In the genomic region with DNA sequence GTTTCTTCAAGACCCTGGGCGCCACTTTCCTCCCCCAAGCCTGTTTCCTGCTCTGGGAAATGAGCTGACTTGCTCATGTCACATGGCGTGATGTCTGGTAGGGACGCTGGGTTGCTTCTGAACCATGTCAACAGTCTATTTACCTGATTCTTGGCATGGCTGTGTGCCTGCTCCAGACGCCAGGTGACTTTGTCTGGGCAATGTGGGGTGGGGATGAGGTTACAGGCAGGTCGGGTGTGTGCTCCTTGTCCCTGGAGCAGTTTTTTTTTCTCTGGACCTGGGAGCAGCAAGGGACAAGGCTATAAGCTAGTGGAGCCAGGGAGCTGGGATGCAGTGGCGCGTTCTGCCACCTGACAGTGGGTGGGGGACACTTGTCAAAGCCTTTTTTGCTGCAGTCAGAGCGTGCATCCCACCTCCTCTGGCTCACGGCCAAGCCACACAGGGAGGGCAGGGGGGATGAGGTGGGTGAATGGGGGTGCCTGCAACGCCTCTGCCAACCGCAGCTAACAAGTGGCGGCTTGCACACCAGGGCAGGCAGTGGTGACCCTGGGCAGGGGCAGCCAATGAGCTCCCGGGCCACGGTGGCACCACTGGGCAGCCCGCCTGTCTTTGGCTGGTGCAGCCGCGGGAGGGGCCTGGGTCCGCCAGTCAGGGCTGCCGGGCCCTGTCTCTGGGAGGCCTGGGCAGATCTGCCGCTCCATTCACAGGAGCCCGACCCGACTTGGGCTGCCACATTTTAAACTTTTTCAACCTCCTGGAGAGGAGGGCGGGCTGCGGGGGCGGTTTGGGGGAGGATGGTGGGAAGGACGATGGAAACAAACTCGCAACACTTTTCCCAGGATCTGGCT, we compare ENCODE assay signal across 1 cellular context.
A peak's percentile ranks its signal among the peaks of the same experiment; 100 is the strongest.
TF ChIP-seq lines count a peak whose summit lies in the region.

No MANE protein-coding gene starts in this region.

TF ChIP-seq in HepG2, 621 proteins besides CTCF, POLR2A, EP300 and RAD21 (continued from another document and continues in another):
- TF ChIP-seq, protein P1, sequence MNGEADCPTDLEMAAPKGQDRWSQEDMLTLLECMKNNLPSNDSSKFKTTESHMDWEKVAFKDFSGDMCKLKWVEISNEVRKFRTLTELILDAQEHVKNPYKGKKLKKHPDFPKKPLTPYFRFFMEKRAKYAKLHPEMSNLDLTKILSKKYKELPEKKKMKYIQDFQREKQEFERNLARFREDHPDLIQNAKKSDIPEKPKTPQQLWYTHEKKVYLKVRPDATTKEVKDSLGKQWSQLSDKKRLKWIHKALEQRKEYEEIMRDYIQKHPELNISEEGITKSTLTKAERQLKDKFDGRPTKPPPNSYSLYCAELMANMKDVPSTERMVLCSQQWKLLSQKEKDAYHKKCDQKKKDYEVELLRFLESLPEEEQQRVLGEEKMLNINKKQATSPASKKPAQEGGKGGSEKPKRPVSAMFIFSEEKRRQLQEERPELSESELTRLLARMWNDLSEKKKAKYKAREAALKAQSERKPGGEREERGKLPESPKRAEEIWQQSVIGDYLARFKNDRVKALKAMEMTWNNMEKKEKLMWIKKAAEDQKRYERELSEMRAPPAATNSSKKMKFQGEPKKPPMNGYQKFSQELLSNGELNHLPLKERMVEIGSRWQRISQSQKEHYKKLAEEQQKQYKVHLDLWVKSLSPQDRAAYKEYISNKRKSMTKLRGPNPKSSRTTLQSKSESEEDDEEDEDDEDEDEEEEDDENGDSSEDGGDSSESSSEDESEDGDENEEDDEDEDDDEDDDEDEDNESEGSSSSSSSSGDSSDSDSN (CRISPR knock-in tag; IDR thresholded peaks at IDR 0.05): peak; percentile 42
- TF ChIP-seq SPEN (CRISPR knock-in tag; IDR thresholded peaks at IDR 0.05; ENCODE audit: low read depth): peak; percentile 67; the same call in 1 of the 2 replicates
- TF ChIP-seq MED13 (CRISPR knock-in tag; IDR thresholded peaks at IDR 0.05): peak; percentile 20; the same call in 1 of the 2 replicates
- TF ChIP-seq THAP11 (CRISPR knock-in tag; IDR thresholded peaks at IDR 0.05): 0 out of 2 replicates have a peak, but pooled peaks have one; percentile 32
- 0 out of 2 replicates have a peak, but pooled peaks have one; percentile 31 for TF ChIP-seq PAX8 (CRISPR knock-in tag; IDR thresholded peaks at IDR 0.05; ENCODE audit: borderline replicate concordance)
- no peak for TF ChIP-seq RNF2 (conservative IDR thresholded peaks at IDR 0.05; ENCODE audit: low read depth)
- 0 out of 2 replicates have a peak, but pooled peaks have one; percentile 38 for TF ChIP-seq ZNF512B (CRISPR knock-in tag; IDR thresholded peaks at IDR 0.05; ENCODE audit: borderline replicate concordance)
- peak; percentile 39; the same call in 1 of the 2 replicates for TF ChIP-seq MAX (IDR thresholded peaks at IDR 0.05)
- TF ChIP-seq MAFK (conservative IDR thresholded peaks at IDR 0.05 in 1 of 2, IDR thresholded peaks at IDR 0.05 in 1 of 2; ENCODE audit: low read length in 2 of 2): no peak
- TF ChIP-seq ZBTB20 (CRISPR knock-in tag; IDR thresholded peaks at IDR 0.05; ENCODE audit: borderline replicate concordance, low read depth): no peak
- TF ChIP-seq KLF15 (CRISPR knock-in tag; IDR thresholded peaks at IDR 0.05; ENCODE audit: borderline replicate concordance): no peak
- TF ChIP-seq PRPF4 (IDR thresholded peaks at IDR 0.05; ENCODE audit: low read depth, low read length, poor library complexity, severe bottlenecking): no peak
- TF ChIP-seq PHF5A (CRISPR knock-in tag; IDR thresholded peaks at IDR 0.05; ENCODE audit: low read depth, unreplicated experiment): peak; percentile 29
- TF ChIP-seq SMARCE1 (IDR thresholded peaks at IDR 0.05; ENCODE audit: borderline replicate concordance): no peak
- TF ChIP-seq ZSCAN5A (CRISPR knock-in tag; IDR thresholded peaks at IDR 0.05; ENCODE audit: borderline replicate concordance): no peak
- no peak; the same call in 1 of the 2 replicates for TF ChIP-seq ATF3 (CRISPR knock-in tag; IDR thresholded peaks at IDR 0.05)
- TF ChIP-seq ZNF629 (CRISPR knock-in tag; conservative IDR thresholded peaks at IDR 0.05): no peak
- no peak for TF ChIP-seq ZNF775 (CRISPR knock-in tag; IDR thresholded peaks at IDR 0.05; ENCODE audit: borderline replicate concordance)
- no peak for TF ChIP-seq ARNT2 (CRISPR knock-in tag; IDR thresholded peaks at IDR 0.05; ENCODE audit: low read depth)
- no peak for TF ChIP-seq REXO4 (CRISPR knock-in tag; IDR thresholded peaks at IDR 0.05; ENCODE audit: borderline replicate concordance)
- peak; percentile 54; the same call in 1 of the 2 replicates for TF ChIP-seq SP4 (CRISPR knock-in tag; IDR thresholded peaks at IDR 0.05)
- no peak; the same call in 1 of the 2 replicates for TF ChIP-seq ETV5 (CRISPR knock-in tag; IDR thresholded peaks at IDR 0.05; ENCODE audit: borderline replicate concordance)
- no peak for TF ChIP-seq ZNF446 (CRISPR knock-in tag; IDR thresholded peaks at IDR 0.05)
- TF ChIP-seq, protein P2, sequence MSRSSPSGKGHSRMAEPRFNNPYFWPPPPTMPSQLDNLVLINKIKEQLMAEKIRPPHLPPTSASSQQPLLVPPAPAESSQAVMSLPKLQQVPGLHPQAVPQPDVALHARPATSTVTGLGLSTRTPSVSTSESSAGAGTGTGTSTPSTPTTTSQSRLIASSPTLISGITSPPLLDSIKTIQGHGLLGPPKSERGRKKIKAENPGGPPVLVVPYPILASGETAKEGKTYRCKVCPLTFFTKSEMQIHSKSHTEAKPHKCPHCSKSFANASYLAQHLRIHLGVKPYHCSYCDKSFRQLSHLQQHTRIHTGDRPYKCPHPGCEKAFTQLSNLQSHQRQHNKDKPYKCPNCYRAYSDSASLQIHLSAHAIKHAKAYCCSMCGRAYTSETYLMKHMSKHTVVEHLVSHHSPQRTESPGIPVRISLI (CRISPR knock-in tag; IDR thresholded peaks at IDR 0.05; ENCODE audit: borderline replicate concordance): peak; percentile 91
- peak; percentile 71 for TF ChIP-seq SP2 (CRISPR knock-in tag; IDR thresholded peaks at IDR 0.05)
- TF ChIP-seq SIX1 (CRISPR knock-in tag; IDR thresholded peaks at IDR 0.05; ENCODE audit: borderline replicate concordance): no peak
- no peak for TF ChIP-seq ELF4 (CRISPR knock-in tag; IDR thresholded peaks at IDR 0.05; ENCODE audit: borderline replicate concordance)
- TF ChIP-seq ELF3 (CRISPR knock-in tag; IDR thresholded peaks at IDR 0.05): no peak
- no peak for TF ChIP-seq ZNF180 (CRISPR knock-in tag; IDR thresholded peaks at IDR 0.05; ENCODE audit: borderline replicate concordance, low read depth)
- peak; percentile 70; the same call in 1 of the 2 replicates for TF ChIP-seq ZNF230 (CRISPR knock-in tag; IDR thresholded peaks at IDR 0.05)
- TF ChIP-seq, protein P3, sequence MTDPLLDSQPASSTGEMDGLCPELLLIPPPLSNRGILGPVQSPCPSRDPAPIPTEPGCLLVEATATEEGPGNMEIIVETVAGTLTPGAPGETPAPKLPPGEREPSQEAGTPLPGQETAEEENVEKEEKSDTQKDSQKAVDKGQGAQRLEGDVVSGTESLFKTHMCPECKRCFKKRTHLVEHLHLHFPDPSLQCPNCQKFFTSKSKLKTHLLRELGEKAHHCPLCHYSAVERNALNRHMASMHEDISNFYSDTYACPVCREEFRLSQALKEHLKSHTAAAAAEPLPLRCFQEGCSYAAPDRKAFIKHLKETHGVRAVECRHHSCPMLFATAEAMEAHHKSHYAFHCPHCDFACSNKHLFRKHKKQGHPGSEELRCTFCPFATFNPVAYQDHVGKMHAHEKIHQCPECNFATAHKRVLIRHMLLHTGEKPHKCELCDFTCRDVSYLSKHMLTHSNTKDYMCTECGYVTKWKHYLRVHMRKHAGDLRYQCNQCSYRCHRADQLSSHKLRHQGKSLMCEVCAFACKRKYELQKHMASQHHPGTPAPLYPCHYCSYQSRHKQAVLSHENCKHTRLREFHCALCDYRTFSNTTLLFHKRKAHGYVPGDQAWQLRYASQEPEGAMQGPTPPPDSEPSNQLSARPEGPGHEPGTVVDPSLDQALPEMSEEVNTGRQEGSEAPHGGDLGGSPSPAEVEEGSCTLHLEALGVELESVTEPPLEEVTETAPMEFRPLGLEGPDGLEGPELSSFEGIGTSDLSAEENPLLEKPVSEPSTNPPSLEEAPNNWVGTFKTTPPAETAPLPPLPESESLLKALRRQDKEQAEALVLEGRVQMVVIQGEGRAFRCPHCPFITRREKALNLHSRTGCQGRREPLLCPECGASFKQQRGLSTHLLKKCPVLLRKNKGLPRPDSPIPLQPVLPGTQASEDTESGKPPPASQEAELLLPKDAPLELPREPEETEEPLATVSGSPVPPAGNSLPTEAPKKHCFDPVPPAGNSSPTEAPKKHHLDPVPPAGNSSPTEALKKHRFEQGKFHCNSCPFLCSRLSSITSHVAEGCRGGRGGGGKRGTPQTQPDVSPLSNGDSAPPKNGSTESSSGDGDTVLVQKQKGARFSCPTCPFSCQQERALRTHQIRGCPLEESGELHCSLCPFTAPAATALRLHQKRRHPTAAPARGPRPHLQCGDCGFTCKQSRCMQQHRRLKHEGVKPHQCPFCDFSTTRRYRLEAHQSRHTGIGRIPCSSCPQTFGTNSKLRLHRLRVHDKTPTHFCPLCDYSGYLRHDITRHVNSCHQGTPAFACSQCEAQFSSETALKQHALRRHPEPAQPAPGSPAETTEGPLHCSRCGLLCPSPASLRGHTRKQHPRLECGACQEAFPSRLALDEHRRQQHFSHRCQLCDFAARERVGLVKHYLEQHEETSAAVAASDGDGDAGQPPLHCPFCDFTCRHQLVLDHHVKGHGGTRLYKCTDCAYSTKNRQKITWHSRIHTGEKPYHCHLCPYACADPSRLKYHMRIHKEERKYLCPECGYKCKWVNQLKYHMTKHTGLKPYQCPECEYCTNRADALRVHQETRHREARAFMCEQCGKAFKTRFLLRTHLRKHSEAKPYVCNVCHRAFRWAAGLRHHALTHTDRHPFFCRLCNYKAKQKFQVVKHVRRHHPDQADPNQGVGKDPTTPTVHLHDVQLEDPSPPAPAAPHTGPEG (CRISPR knock-in tag; IDR thresholded peaks at IDR 0.05): 0 out of 2 replicates have a peak, but pooled peaks have one; percentile 28
- TF ChIP-seq ZNF382 (CRISPR knock-in tag; IDR thresholded peaks at IDR 0.05; ENCODE audit: borderline replicate concordance): no peak
- no peak for TF ChIP-seq ZNF883 (CRISPR knock-in tag; IDR thresholded peaks at IDR 0.05; ENCODE audit: not compliant biosample characterization)
- no peak for TF ChIP-seq ASH2L (IDR thresholded peaks at IDR 0.05; ENCODE audit: insufficient read length, low read depth, low read length)
- no peak for TF ChIP-seq SMC3 (IDR thresholded peaks at IDR 0.05; ENCODE audit: low read length)
- TF ChIP-seq MEF2D (CRISPR knock-in tag; IDR thresholded peaks at IDR 0.05): peak; percentile 28; the same call in 1 of the 2 replicates
- peak; percentile 42 for TF ChIP-seq SALL1 (CRISPR knock-in tag; IDR thresholded peaks at IDR 0.05)
- TF ChIP-seq, protein P4, sequence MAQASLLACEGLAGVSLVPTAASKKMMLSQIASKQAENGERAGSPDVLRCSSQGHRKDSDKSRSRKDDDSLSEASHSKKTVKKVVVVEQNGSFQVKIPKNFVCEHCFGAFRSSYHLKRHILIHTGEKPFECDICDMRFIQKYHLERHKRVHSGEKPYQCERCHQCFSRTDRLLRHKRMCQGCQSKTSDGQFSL (CRISPR knock-in tag; IDR thresholded peaks at IDR 0.05): peak; percentile 91
- TF ChIP-seq ZNF660 (CRISPR knock-in tag; IDR thresholded peaks at IDR 0.05; ENCODE audit: borderline replicate concordance, low read depth): no peak
- TF ChIP-seq PHF8 (CRISPR knock-in tag; IDR thresholded peaks at IDR 0.05): no peak
- no peak for TF ChIP-seq MTERF4 (CRISPR knock-in tag; IDR thresholded peaks at IDR 0.05)
- TF ChIP-seq ZNF749 (CRISPR knock-in tag; IDR thresholded peaks at IDR 0.05; ENCODE audit: borderline replicate concordance): 0 out of 2 replicates have a peak, but pooled peaks have one; percentile 53
- TF ChIP-seq ZKSCAN5 (CRISPR knock-in tag; IDR thresholded peaks at IDR 0.05): no peak
